In the genomic region with DNA sequence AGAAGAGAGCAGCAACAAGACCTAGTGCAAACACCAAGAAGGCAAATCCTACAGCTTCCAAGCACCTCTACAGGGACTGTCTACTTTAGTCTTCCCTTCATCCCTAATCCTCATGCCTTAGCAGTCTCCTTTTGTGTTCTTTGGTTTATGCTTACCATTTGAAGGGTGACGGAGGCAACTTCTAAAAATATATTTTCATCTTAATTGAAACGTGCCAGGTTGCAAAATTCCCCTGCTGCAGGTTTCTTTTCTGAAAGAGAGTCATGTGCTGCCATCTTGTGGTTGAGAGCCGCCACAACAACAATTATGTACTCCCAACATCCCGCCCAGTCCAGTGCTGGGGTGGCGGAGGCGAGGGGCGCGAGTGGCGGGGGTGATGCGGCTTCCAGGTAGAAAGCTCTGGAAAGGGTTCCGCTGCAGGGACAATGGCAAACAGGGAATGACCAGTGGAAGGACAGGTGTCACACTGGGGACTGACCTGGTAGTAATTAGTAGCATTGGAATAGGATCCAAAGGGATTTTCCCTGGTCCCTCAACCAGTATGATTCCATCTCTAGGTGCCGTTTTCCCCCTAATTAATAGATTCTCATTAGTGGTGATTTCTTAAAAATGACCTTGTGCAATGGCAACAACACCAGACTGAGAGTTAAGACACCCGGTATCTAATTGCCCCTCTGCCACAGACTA, we compare ENCODE assay signal across 8 cellular contexts.
DNase-seq lines count a peak whose midpoint lies in the region; ATAC-seq and TF ChIP-seq lines count a peak whose summit lies in the region.

No MANE protein-coding gene starts in this region.

- ATAC-seq in RWPE2 (ENCODE audit: low read depth) (peak; percentile 40; the same call in 2 of the 3 replicates), HG02588 (IDR thresholded peaks at IDR 0.05; ENCODE audit: unreplicated experiment) (no peak)

- TF ChIP-seq CTCF in GM12865 (IDR thresholded peaks at IDR 0.05; ENCODE audit: insufficient read depth, low read depth, low read length, missing control alignments) (peak; percentile 73), LNCaP clone FGC (IDR thresholded peaks at IDR 0.05; ENCODE audit: control insufficient read depth, extremely low read depth, insufficient read depth) (peak; percentile 73), RWPE2 (IDR thresholded peaks at IDR 0.05; ENCODE audit: poor library complexity, severe bottlenecking) (peak; percentile 97)

- DNase-seq in GM12865 (ENCODE audit: low read depth) (peak; percentile 77), LNCaP clone FGC (ENCODE audit: low read depth) (peak; percentile 6), RWPE2 (ENCODE audit: low spot score) (no peak), foreskin melanocyte (peak; percentile 30), occipital lobe (lab: John Stamatoyannopoulos, UW) (peak; percentile 32), substantia nigra (lab: John Stamatoyannopoulos, UW) (peak in 44 of 49 donors; percentile 3 to 85 (median 36))
- peak; percentile 45 for DNase-seq in activated effector memory CD4-positive, alpha-beta T cell treated with Interleukin-2 at 50 U/mL for 16 hours

- H3K36me3 ChIP-seq in RWPE2 (ENCODE audit: low read depth): no peaks in the 10 kb centered on the region

- H3K4me1 ChIP-seq in RWPE2 (ENCODE audit: insufficient read depth, poor library complexity, severe bottlenecking): peaks cover 9% of the 10 kb centered on the region

- no peaks in the 10 kb centered on the region for H3K27me3 ChIP-seq in RWPE2 (ENCODE audit: insufficient read depth, poor library complexity, severe bottlenecking)

- H3K4me3 ChIP-seq in GM12865 (ENCODE audit: low read depth, low read length) (no peak overlapping the region), LNCaP clone FGC (ENCODE audit: low read depth, low read length) (no peak overlapping the region), RWPE2 (ENCODE audit: severe bottlenecking) (no peak overlapping the region)

- no peaks in the 10 kb centered on the region for H3K9me3 ChIP-seq in RWPE2 (ENCODE audit: severe bottlenecking)

- H3K27ac ChIP-seq in RWPE2 (ENCODE audit: poor library complexity, severe bottlenecking): no peak overlapping the region
- no peak overlapping the region for H3K27ac ChIP-seq in substantia nigra (ENCODE audit: low read depth, low read length, poor library complexity, severe bottlenecking)
